10 cellular contexts compared by ENCODE assay signal in the genomic region with DNA sequence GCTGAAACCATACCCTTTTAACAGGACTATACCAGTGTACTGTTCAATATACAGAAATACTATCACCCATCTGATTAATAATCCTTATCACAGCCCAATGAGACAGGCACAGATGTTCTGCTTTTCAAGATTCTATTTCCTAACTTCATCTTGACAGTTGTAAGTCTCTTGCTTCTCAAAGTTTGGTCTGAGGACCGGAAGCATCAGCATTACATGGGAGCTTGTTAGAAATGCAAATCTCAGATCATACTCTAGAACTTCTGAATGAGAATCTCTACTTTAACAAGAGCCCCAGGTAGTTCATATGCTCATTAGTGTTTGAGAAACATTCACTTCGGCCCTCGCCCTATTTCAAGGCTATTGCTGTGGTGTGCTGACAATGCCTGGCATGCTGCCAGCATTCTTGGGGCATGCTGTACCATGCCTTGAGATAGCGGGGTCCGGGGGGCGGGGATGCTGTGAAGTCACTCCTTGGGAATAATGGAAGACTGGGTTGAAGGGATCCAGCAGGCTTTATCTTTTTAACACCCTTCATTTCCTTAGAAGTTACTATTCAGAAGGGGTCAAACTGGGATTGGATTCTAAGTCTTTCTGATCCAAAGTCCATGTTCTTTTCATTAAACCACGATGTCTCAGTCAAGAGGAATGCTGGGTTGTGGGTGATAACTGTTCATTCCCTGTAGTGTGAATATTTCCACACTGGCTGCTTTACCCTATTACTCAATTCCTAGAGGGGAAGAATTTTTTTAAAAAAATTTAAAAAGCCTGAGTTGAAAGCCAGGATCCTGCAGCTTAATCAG.
DNase-seq lines count a peak whose midpoint lies in the region; ATAC-seq, FAIRE-seq and TF ChIP-seq lines count a peak whose summit lies in the region.
"Had no signal": no experiment of that assay in that cellular context is flagged by ENCODE, and none has a peak within 500 bp of the region (broad histone marks: within the 10 kb centered on the region; RNA-seq: fewer than 3 reads in every experiment).

No MANE protein-coding gene starts in this region.

- no peak overlapping the region for H3K4me3 ChIP-seq in fibroblast of the aortic adventitia (ENCODE audit: low read depth, low read length)

- FAIRE-seq in RCC 7860 (lab: Jason Lieb, UNC), result peak; percentile 95
- FAIRE-seq: GM18507 had no signal

- intact Hi-C loops in posterior vena cava (cut with DNase I), result no loop called here

- H3K27ac Mint-ChIP-seq in activated naive CD8-positive, alpha-beta T cell treated with anti-CD3 and anti-CD28 coated beads for 36 hours, result no peak overlapping the region

- H3K27me3 Mint-ChIP-seq in activated naive CD8-positive, alpha-beta T cell treated with anti-CD3 and anti-CD28 coated beads for 36 hours, result no peaks in the 10 kb centered on the region

- ATAC-seq in GM21515 (IDR thresholded peaks at IDR 0.05; ENCODE audit: unreplicated experiment), result no peak

- no peak for TF ChIP-seq CTCF in fibroblast of the aortic adventitia (IDR thresholded peaks at IDR 0.05; ENCODE audit: insufficient read depth, low read length)

- H3K4me1 Mint-ChIP-seq in activated naive CD8-positive, alpha-beta T cell treated with anti-CD3 and anti-CD28 coated beads for 36 hours, result peaks cover 11% of the 10 kb centered on the region

- H3K4me3 Mint-ChIP-seq in activated naive CD8-positive, alpha-beta T cell treated with anti-CD3 and anti-CD28 coated beads for 36 hours, result no peak overlapping the region

- no peaks in the 10 kb centered on the region for H3K9me3 Mint-ChIP-seq in activated naive CD8-positive, alpha-beta T cell treated with anti-CD3 and anti-CD28 coated beads for 36 hours

- peaks cover 8% of the 10 kb centered on the region for H3K36me3 Mint-ChIP-seq in activated naive CD8-positive, alpha-beta T cell treated with anti-CD3 and anti-CD28 coated beads for 36 hours

- DNase-seq in Daoy (ENCODE audit: low read depth), result peak; percentile 97
- peak; percentile 92 for DNase-seq in RCC 7860 (ENCODE audit: low spot score)
- DNase-seq in fibroblast of the aortic adventitia (ENCODE audit: low read depth), result peak; percentile 99
- DNase-seq in posterior vena cava (ENCODE audit: low spot score), result peak; percentile 88
- no peak for DNase-seq in activated naive CD4-positive, alpha-beta T cell treated with Interleukin-2 at 50 U/mL for 16 hours
- DNase-seq in activated naive CD8-positive, alpha-beta T cell treated with anti-CD3 and anti-CD28 coated beads for 36 hours, result no peak
- no peak for DNase-seq in activated CD4-positive, alpha-beta T cell treated with anti-CD3 and anti-CD28 coated beads for 4 hours
- DNase-seq: NCI-H1092 treated with DMSO at 0.1 percent for 48 hours had no signal

Comparison
In these comparisons a context has a peak if more than half of its experiments do, and no peak if none do; other contexts are left out.
1. DNase-seq: peak in Daoy (single experiment), RCC 7860 (single experiment), fibroblast of the aortic adventitia (single experiment) and posterior vena cava (single experiment); none in activated naive CD4-positive, alpha-beta T cell treated with Interleukin-2 at 50 U/mL for 16 hours (single experiment), activated naive CD8-positive, alpha-beta T cell treated with anti-CD3 and anti-CD28 coated beads for 36 hours (single experiment) and activated CD4-positive, alpha-beta T cell treated with anti-CD3 and anti-CD28 coated beads for 4 hours (0 of 2).